In the genomic region with DNA sequence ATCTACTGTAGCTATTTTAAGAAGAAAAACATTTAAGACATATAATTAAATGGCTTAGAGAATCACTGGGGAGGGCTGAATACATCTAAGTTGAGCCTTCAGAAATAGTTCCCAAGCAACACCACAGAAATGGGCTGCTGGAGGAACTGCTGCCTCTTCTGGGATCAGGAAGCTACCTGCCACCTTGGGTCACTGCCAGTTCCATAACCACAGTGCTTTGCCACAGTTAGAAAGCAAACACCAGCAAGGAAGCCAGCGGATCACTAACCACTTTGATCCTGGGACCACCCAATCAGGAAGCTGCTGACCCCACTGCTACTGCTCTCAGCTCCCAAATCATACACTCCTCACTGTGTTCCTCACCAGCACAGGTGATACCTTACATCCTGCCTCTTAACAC, we compare ENCODE assay signal across 16 cellular contexts.
DNase-seq lines count a peak whose midpoint lies in the region; ATAC-seq and TF ChIP-seq lines count a peak whose summit lies in the region.
"Had no signal": no experiment of that assay in that cellular context is flagged by ENCODE, and none has a peak within 500 bp of the region (broad histone marks: within the 10 kb centered on the region; RNA-seq: fewer than 3 reads in every experiment).

No MANE protein-coding gene starts in this region.

- H3K36me3 ChIP-seq in parathyroid adenoma (ENCODE audit: control insufficient read depth, insufficient read depth, low read length), result no peaks in the 10 kb centered on the region
- H3K36me3 ChIP-seq in ovary, result no peaks in the 10 kb centered on the region

- no peak for TF ChIP-seq POLR2A in ovary (IDR thresholded peaks at IDR 0.05)

- H2AFZ ChIP-seq in parathyroid adenoma, result peak overlapping the region; percentile 51

- no peaks in the 10 kb centered on the region for H3K27me3 ChIP-seq in parathyroid adenoma (ENCODE audit: control insufficient read depth, insufficient read depth, low read length)
- H3K27me3 ChIP-seq in ovary, result no peaks in the 10 kb centered on the region

- WGBS in ovary, 3 donors, result 76 to 95% (median 92%) methylated on average over 1 of the region's 1 CpG

- no peak for ATAC-seq in HG03159 (IDR thresholded peaks at IDR 0.05; ENCODE audit: unreplicated experiment)
- ATAC-seq: A549 had no signal

- H3K79me2 ChIP-seq in parathyroid adenoma, result no peaks in the 10 kb centered on the region

- DNase-seq in NCI-H2081 (lab: John Stamatoyannopoulos, UW), result peak; percentile 13 to 57
- DNase-seq in NCI-H2081 treated with DMSO at 0.1 percent for 48 hours (lab: John Stamatoyannopoulos, UW), result no peak
- peak; percentile 3 for DNase-seq in HT-29 (ENCODE audit: low spot score)
- no peak for DNase-seq in ovary
- no peak for DNase-seq in superior temporal gyrus (ENCODE audit: extremely low spot score)
- DNase-seq: Caco-2; CD4-positive, alpha-beta T cell; DND-41; H7; KG1; NCI-H1436; NCI-H1930 had no signal

- H3K4me1 ChIP-seq in parathyroid adenoma (peaks cover 14% of the 10 kb centered on the region), ovary (ENCODE audit: insufficient read depth) (no peaks in the 10 kb centered on the region)
- H3K4me1 ChIP-seq: A549, Caco-2 had no signal

- no peak for TF ChIP-seq CTCF in VCaP (conservative IDR thresholded peaks at IDR 0.05)
- TF ChIP-seq CTCF in parathyroid adenoma (IDR thresholded peaks at IDR 0.05), result no peak
- no peak for TF ChIP-seq CTCF in ovary (IDR thresholded peaks at IDR 0.05)

- no peak overlapping the region for H3K4me2 ChIP-seq in parathyroid adenoma (ENCODE audit: low read length)
- H3K4me2 ChIP-seq: A549 had no signal

- no peak overlapping the region for H3K9ac ChIP-seq in parathyroid adenoma

- H3K9me3 ChIP-seq in parathyroid adenoma (ENCODE audit: control insufficient read depth, low read length) (no peaks in the 10 kb centered on the region), ovary (no peaks in the 10 kb centered on the region)
- H3K9me3 ChIP-seq: A549, Caco-2 had no signal

- H3K27ac ChIP-seq in VCaP, result peak overlapping the region; percentile 19; the same call in 1 of the 2 replicates
- H3K27ac ChIP-seq in parathyroid adenoma, result no peak overlapping the region
- no peak overlapping the region for H3K27ac ChIP-seq in ovary
- H3K27ac ChIP-seq: A549 had no signal

- no peak overlapping the region for H3K4me3 ChIP-seq in parathyroid adenoma (ENCODE audit: low read depth, low read length)
- no peak overlapping the region for H3K4me3 ChIP-seq in ovary
- H3K4me3 ChIP-seq: A549 had no signal

- intact Hi-C loops in ovary (cut with DNase I), result no loop called here

- TF ChIP-seq EP300 in ovary (IDR thresholded peaks at IDR 0.05), result no peak

Comparison
In these comparisons a context has a peak if more than half of its experiments do, and no peak if none do; other contexts are left out.
1. DNase-seq: peak in NCI-H2081 (2 of 2) and HT-29 (single experiment); none in NCI-H2081 treated with DMSO at 0.1 percent for 48 hours (single experiment), ovary (0 of 5) and superior temporal gyrus (single experiment).